14 cellular contexts compared by ENCODE assay signal in genomic region chrX:73668779-73669178, GRCh38.
"Had no signal": no experiment of that assay in that cellular context is flagged by ENCODE, and none has a peak within 500 bp of the region (broad histone marks: within the 10 kb centered on the region; RNA-seq: fewer than 3 reads in every experiment).

No MANE protein-coding gene starts in this region.

- H3K9me3 ChIP-seq: gastrocnemius medialis, thoracic aorta had no signal

- H3K4me1 ChIP-seq: gastrocnemius medialis, stomach had no signal

- H3K36me3 ChIP-seq: gastrocnemius medialis, stomach, thoracic aorta, uterus had no signal

- H3K4me1 Mint-ChIP-seq: neural crest cell had no signal

- H3K27me3 ChIP-seq: gastrocnemius medialis, stomach, uterus had no signal

- H3K27ac ChIP-seq: gastrocnemius medialis, stomach, thoracic aorta, uterus had no signal

- H3K4me3 Mint-ChIP-seq: activated CD8-positive, alpha-beta T cell treated with anti-CD3 and anti-CD28 coated beads, Interleukin-2, amount 10 ng/mL, durations not matched to agents 7 days and 5 days; activated T-helper 1 cell treated with anti-CD3 and anti-CD28 coated beads, Interleukin-12 subunit alpha, Interleukin-12 subunit beta, Interleukin-2, Interleukin-4 antibody, amounts not matched to agents 30 ng/mL and 10 ng/mL and 1 ng/mL, durations not matched to agents 14 hours and 24 hours and 36 hours; neural crest cell had no signal

- ATAC-seq: activated CD8-positive, alpha-beta T cell treated with anti-CD3 and anti-CD28 coated beads, Interleukin-2, amount 10 ng/mL, durations not matched to agents 7 days and 5 days; gastrocnemius medialis had no signal

- H3K27ac Mint-ChIP-seq: activated CD8-positive, alpha-beta T cell treated with anti-CD3 and anti-CD28 coated beads, Interleukin-2, amount 10 ng/mL, durations not matched to agents 7 days and 5 days; activated T-helper 1 cell treated with anti-CD3 and anti-CD28 coated beads, Interleukin-12 subunit alpha, Interleukin-12 subunit beta, Interleukin-2, Interleukin-4 antibody, amounts not matched to agents 30 ng/mL and 10 ng/mL and 1 ng/mL, durations not matched to agents 14 hours and 24 hours and 36 hours had no signal

- H3K4me3 ChIP-seq: gastrocnemius medialis, stomach, thoracic aorta, uterus had no signal

- DNase-seq: activated CD4-positive, alpha-beta T cell treated with anti-CD3 and anti-CD28 coated beads for 4 hours; activated CD8-positive, alpha-beta memory T cell treated with anti-CD3 and anti-CD28 coated beads, Interleukin-2, amount 50 U/mL, for 48 hours; activated CD8-positive, alpha-beta T cell treated with anti-CD3 and anti-CD28 coated beads, Interleukin-2, amount 10 ng/mL, durations not matched to agents 7 days and 5 days; activated naive CD4-positive, alpha-beta T cell; caudate nucleus; cortex of kidney; effector CD8-positive, alpha-beta T cell; gastrocnemius medialis; stimulated activated CD4-positive, alpha-beta T cell treated with anti-CD3 and anti-CD28 coated beads, Interleukin-15, amount 100 ng/mL, for 24 hours; stomach; uterus had no signal
